In genomic region chr6:137749595-137750215, GRCh38 we compare ENCODE assay signal across 18 cellular contexts.
DNase-seq lines count a peak whose midpoint lies in the region; ATAC-seq and TF ChIP-seq lines count a peak whose summit lies in the region.
"Had no signal": no experiment of that assay in that cellular context is flagged by ENCODE, and none has a peak within 500 bp of the region (broad histone marks: within the 10 kb centered on the region; RNA-seq: fewer than 3 reads in every experiment).

No MANE protein-coding gene starts in this region.

- no peaks in the 10 kb centered on the region for H4K20me1 ChIP-seq in BLaER1 treated with 17β-estradiol and CSF1 and Interleukin-3, amounts not matched to agents 10 nM and 100 nM

- peak overlapping the region in 5 of 10 experiments; percentile 1 to 28 (median 20); a peak in 6 of 20 replicates for H3K4me3 ChIP-seq in BLaER1 treated with 17β-estradiol and CSF1 and Interleukin-3, amounts not matched to agents 10 nM and 100 nM
- peak overlapping the region; percentile 44 for H3K4me3 ChIP-seq in psoas muscle
- H3K4me3 ChIP-seq: lower lobe of right lung, Peyer's patch had no signal

- ATAC-seq in esophagus mucosa (peak; percentile 72), psoas muscle (peak in 2 of 4 donors; percentile 24 to 43)
- ATAC-seq: lower lobe of right lung; natural killer cell treated with Interleukin-12 subunit alpha and Interleukin-12 subunit beta and Interleukin-15 and Interleukin-18, amount 100 ng/mL, for 72 hours had no signal

- 6 to 21% (median 9%) methylated on average over 9 of the region's 9 CpGs for WGBS in psoas muscle, 3 donors

- no peaks in the 10 kb centered on the region for H3K36me3 ChIP-seq in BLaER1 treated with 17β-estradiol and CSF1 and Interleukin-3, amounts not matched to agents 10 nM and 100 nM
- H3K36me3 ChIP-seq in psoas muscle (ENCODE audit: insufficient read depth in 1 of 2, low read depth in 1 of 2) = no peaks in the 10 kb centered on the region
- H3K36me3 ChIP-seq: lower lobe of right lung, Peyer's patch had no signal

- no peaks in the 10 kb centered on the region for H3K27me3 ChIP-seq in BLaER1 treated with 17β-estradiol and CSF1 and Interleukin-3, amounts not matched to agents 10 nM and 100 nM
- no peaks in the 10 kb centered on the region for H3K27me3 ChIP-seq in psoas muscle (ENCODE audit: insufficient read depth in 3 of 3, low read length in 2 of 3)
- H3K27me3 ChIP-seq: Peyer's patch had no signal

- H3K9me3 ChIP-seq in BLaER1 treated with 17β-estradiol and CSF1 and Interleukin-3, amounts not matched to agents 10 nM and 100 nM (replicated peaks in 1 of 11) = 0 out of 22 replicates have a peak, but pooled peaks cover 0 to 5% (median 0%) of the 10 kb centered on the region in 11 experiments
- H3K9me3 ChIP-seq in psoas muscle = no peaks in the 10 kb centered on the region
- H3K9me3 ChIP-seq: lower lobe of right lung, Peyer's patch had no signal

- TF ChIP-seq CTCF in psoas muscle (IDR thresholded peaks at IDR 0.05) = no peak

- peak; percentile 91 for DNase-seq in NCI-H460 (ENCODE audit: extremely low read depth, low read depth)
- DNase-seq in psoas muscle = no peak
- no peak for DNase-seq in DMS153 treated with DMSO at 0.1 percent for 48 hours (lab: John Stamatoyannopoulos, UW; ENCODE audit: unreplicated experiment)
- no peak for DNase-seq in HCEC 1CT
- no peak for DNase-seq in germinal center (ENCODE audit: low spot score)
- DNase-seq: activated CD4-positive, alpha-beta T cell treated with anti-CD3 and anti-CD28 coated beads, Interleukin-2, amount 50 U/mL, for 4 hours; activated T-cell treated with anti-CD3 and anti-CD28 coated beads, Interleukin-2, amount 50 U/mL, for 24 hours; C1 segment of cervical spinal cord; effector CD8-positive, alpha-beta T cell; lower lobe of right lung; NCI-H1048; NCI-H82; Peyer's patch; stimulated activated CD4-positive, alpha-beta T cell treated with anti-CD3 and anti-CD28 coated beads, Interleukin-1b, Interleukin-23, amount 100 ng/mL, for 48 hours; substantia nigra had no signal

- H3K4me1 ChIP-seq in BLaER1 treated with 17β-estradiol and CSF1 and Interleukin-3, amounts not matched to agents 10 nM and 100 nM = peaks cover 28 to 59% (median 45%) of the 10 kb centered on the region in 10 experiments
- H3K4me1 ChIP-seq in psoas muscle = peaks cover 23% of the 10 kb centered on the region

- intact Hi-C loops in psoas muscle (cut with DNase I) = loop anchor here in 1 of 2 donors (2.0 kb wide), 1 partner anchor 41 kb away; no protein-coding TSS in a partner anchor

- peak overlapping the region; percentile 64 to 82 (median 75) for H3K4me2 ChIP-seq in BLaER1 treated with 17β-estradiol and CSF1 and Interleukin-3, amounts not matched to agents 10 nM and 100 nM

- H3K9ac ChIP-seq in BLaER1 treated with 17β-estradiol and CSF1 and Interleukin-3, amounts not matched to agents 10 nM and 100 nM = peak overlapping the region in 5 of 11 experiments; percentile 2 to 34 (median 12); a peak in 6 of 22 replicates

- peak overlapping the region in 3 of 11 experiments; percentile 0 to 12 (median 5); a peak in 2 of 22 replicates for H3K27ac ChIP-seq in BLaER1 treated with 17β-estradiol and CSF1 and Interleukin-3, amounts not matched to agents 10 nM and 100 nM
- no peak overlapping the region for H3K27ac ChIP-seq in psoas muscle
- H3K27ac ChIP-seq: lower lobe of right lung, Peyer's patch had no signal
